8 cellular contexts compared by ENCODE assay signal in genomic region chr14:76957224-76957881, GRCh38.
DNase-seq lines count a peak whose midpoint lies in the region; ATAC-seq, FAIRE-seq and TF ChIP-seq lines count a peak whose summit lies in the region.

No MANE protein-coding gene starts in this region.

- H3K4me1 ChIP-seq in gastroesophageal sphincter (peaks cover 3 to 95% (median 55%) of the 10 kb centered on the region in 3 donors), small intestine (ENCODE audit: control insufficient read depth in 2 of 2, insufficient read depth in 1 of 2, low read depth in 1 of 2, low read length in 1 of 2) (peaks cover 1 to 6% of the 10 kb centered on the region in 2 donors)

- no peak overlapping the region for H3K4me3 ChIP-seq in gastroesophageal sphincter
- H3K4me3 ChIP-seq in small intestine (ENCODE audit: low read depth in 1 of 2, low read length in 2 of 2), result no peak overlapping the region

- TF ChIP-seq CTCF in gastroesophageal sphincter (IDR thresholded peaks at IDR 0.05) (no peak), omental fat pad (IDR thresholded peaks at IDR 0.05) (no peak)

- no peak for TF ChIP-seq EP300 in gastroesophageal sphincter (IDR thresholded peaks at IDR 0.05)

- no peak for ATAC-seq in SK-N-SH treated with all-trans-retinoic acid at 6 μM for 48 hours
- no peak for ATAC-seq in gastroesophageal sphincter
- ATAC-seq in GM18870 (IDR thresholded peaks at IDR 0.05; ENCODE audit: unreplicated experiment), result no peak
- ATAC-seq in omental fat pad (ENCODE audit: low FRiP score), result no peak

- no peak for TF ChIP-seq POLR2A in gastroesophageal sphincter (IDR thresholded peaks at IDR 0.05)

- FAIRE-seq in small intestine (lab: Jason Lieb, UNC), result no peak

- 15 to 19% methylated on average over 4 of the region's 4 CpGs for WGBS in gastroesophageal sphincter (ENCODE audit: low coverage in 1 of 2), 2 donors
- 30 to 39% (median 39%) methylated on average over 4 of the region's 4 CpGs for WGBS in small intestine, 3 donors

- H3K27me3 ChIP-seq in gastroesophageal sphincter (no peaks in the 10 kb centered on the region), small intestine (ENCODE audit: control insufficient read depth in 2 of 2, insufficient read depth in 2 of 2, low read length in 2 of 2) (no peaks in the 10 kb centered on the region)

- peak overlapping the region; percentile 56 to 97 (median 92) for H3K27ac ChIP-seq in gastroesophageal sphincter
- H3K27ac ChIP-seq in small intestine (ENCODE audit: low read depth in 1 of 2, low read length in 1 of 2), result peak overlapping the region; percentile 9 to 91

- DNase-seq in NCI-H1417 (lab: John Stamatoyannopoulos, UW), result peak; percentile 55 to 87 (median 65)
- no peak for DNase-seq in NCI-H1417 treated with DMSO at 0.1 percent for 48 hours (lab: John Stamatoyannopoulos, UW)
- no peak for DNase-seq in small intestine
- DNase-seq in NCI-H146 treated with DMSO at 0.1 percent for 48 hours (lab: John Stamatoyannopoulos, UW; ENCODE audit: unreplicated experiment), result no peak
- DNase-seq in omental fat pad (ENCODE audit: low spot score), result no peak

- no peaks in the 10 kb centered on the region for H3K9me3 ChIP-seq in gastroesophageal sphincter
- H3K9me3 ChIP-seq in small intestine (ENCODE audit: control insufficient read depth, low read depth), result no peaks in the 10 kb centered on the region

- H3K36me3 ChIP-seq in gastroesophageal sphincter (no peaks in the 10 kb centered on the region), small intestine (ENCODE audit: control insufficient read depth in 2 of 2, insufficient read depth in 2 of 2, low read length in 2 of 2) (no peaks in the 10 kb centered on the region)

TF ChIP-seq in SK-N-SH treated with all-trans-retinoic acid at 6 μM for 48 hours, 23 proteins besides CTCF, POLR2A, EP300 and RAD21:
- no peak for TF ChIP-seq OSR1 (CRISPR knock-in tag; IDR thresholded peaks at IDR 0.05)
- no peak for TF ChIP-seq ZFP3 (CRISPR knock-in tag; IDR thresholded peaks at IDR 0.05)
- TF ChIP-seq CSRNP3 (CRISPR knock-in tag; IDR thresholded peaks at IDR 0.05), result no peak
- TF ChIP-seq ZC3H10 (CRISPR knock-in tag; IDR thresholded peaks at IDR 0.05), result no peak
- peak; percentile 39; the same call in 1 of the 2 replicates for TF ChIP-seq TSHZ2 (CRISPR knock-in tag; IDR thresholded peaks at IDR 0.05)
- no peak for TF ChIP-seq BACH2 (CRISPR knock-in tag; IDR thresholded peaks at IDR 0.05; ENCODE audit: borderline replicate concordance)
- peak; percentile 53; the same call in 1 of the 2 replicates for TF ChIP-seq TCF4 (CRISPR knock-in tag; IDR thresholded peaks at IDR 0.05; ENCODE audit: borderline replicate concordance)
- TF ChIP-seq ARNTL (CRISPR knock-in tag; IDR thresholded peaks at IDR 0.05; ENCODE audit: borderline replicate concordance, low read depth), result no peak
- TF ChIP-seq ESRRG (CRISPR knock-in tag; IDR thresholded peaks at IDR 0.05), result no peak
- TF ChIP-seq ISL1 (CRISPR knock-in tag; IDR thresholded peaks at IDR 0.05), result peak; percentile 28; the same call in 1 of the 2 replicates

Comparison
In these comparisons a context has a peak if more than half of its experiments do, and no peak if none do; other contexts are left out.
1. DNase-seq: peak in NCI-H1417 (3 of 3); none in NCI-H1417 treated with DMSO at 0.1 percent for 48 hours (single experiment), small intestine (single experiment), NCI-H146 treated with DMSO at 0.1 percent for 48 hours (single experiment) and omental fat pad (single experiment).